Comparison of ENCODE assay signal across 17 cellular contexts in the genomic region with DNA sequence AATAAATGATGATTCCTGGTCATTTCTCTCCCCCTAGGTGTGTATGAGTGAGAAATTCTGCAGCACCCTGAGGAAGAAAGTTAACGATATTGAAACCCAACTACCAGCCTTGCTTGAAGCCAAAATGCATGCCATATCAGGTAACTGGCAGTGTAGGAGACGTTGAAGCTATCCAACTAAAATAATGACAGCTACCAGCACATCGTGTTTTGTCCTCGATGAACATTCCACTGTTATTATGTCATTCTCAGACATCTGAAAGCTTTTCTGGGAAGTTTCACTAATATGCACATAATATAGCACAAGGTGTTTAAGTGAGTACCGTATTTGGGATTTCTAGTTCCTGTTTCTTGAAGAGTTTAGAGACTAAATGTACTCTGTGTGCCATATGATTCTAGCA.
DNase-seq lines count a peak whose midpoint lies in the region; ATAC-seq and TF ChIP-seq lines count a peak whose summit lies in the region.
"Had no signal": no experiment of that assay in that cellular context is flagged by ENCODE, and none has a peak within 500 bp of the region (broad histone marks: within the 10 kb centered on the region; RNA-seq: fewer than 3 reads in every experiment).

No MANE protein-coding gene starts in this region.

- no peak for ATAC-seq in stimulated activated naive CD8-positive, alpha-beta T cell treated with anti-CD3 and anti-CD28 coated beads, Interleukin-15, amount 100 ng/mL, for 72 hours
- ATAC-seq: left lobe of liver had no signal

- H3K27me3 ChIP-seq in vagina (no peaks in the 10 kb centered on the region), tibial artery (no peaks in the 10 kb centered on the region)
- H3K27me3 ChIP-seq: ovary had no signal

- DNase-seq in stimulated activated naive CD8-positive, alpha-beta T cell treated with anti-CD3 and anti-CD28 coated beads, Interleukin-15, amount 100 ng/mL, for 72 hours: no peak
- DNase-seq in astrocyte of the cerebellum (ENCODE audit: low read depth) (peak; percentile 22), glutamatergic neuron (no peak), vagina (ENCODE audit: extremely low spot score in 2 of 2) (no peak), tibial artery (no peak), cortex of kidney (lab: John Stamatoyannopoulos, UW) (no peak)
- no peak for DNase-seq in activated T-helper 1 cell treated with anti-CD3 and anti-CD28 coated beads, Interleukin-12 subunit alpha, Interleukin-12 subunit beta, Interleukin-2, Interleukin-4 antibody, amounts not matched to agents 30 ng/mL and 10 ng/mL and 1 ng/mL, durations not matched to agents 14 hours and 24 hours and 36 hours (ENCODE audit: low spot score)
- DNase-seq: activated CD4-positive, alpha-beta T cell treated with anti-CD3 and anti-CD28 coated beads, Interleukin-2, amount 50 U/mL, for 4 hours; activated naive CD4-positive, alpha-beta T cell treated with Interleukin-2 at 50 U/mL for 16 hours; GF-D8; NCI-H2081 treated with DMSO at 0.1 percent for 48 hours had no signal

- H3K4me1 ChIP-seq in vagina (no peaks in the 10 kb centered on the region), tibial artery (no peaks in the 10 kb centered on the region)

- H3K27ac ChIP-seq in vagina (no peak overlapping the region), tibial artery (no peak overlapping the region)
- H3K27ac ChIP-seq: coronary artery, ovary had no signal

- TF ChIP-seq CTCF in astrocyte of the cerebellum (IDR thresholded peaks at IDR 0.05; ENCODE audit: low read depth, low read length, missing control alignments) (no peak), glutamatergic neuron (IDR thresholded peaks at IDR 0.05; ENCODE audit: partially characterized antibody, unreplicated experiment) (no peak), vagina (IDR thresholded peaks at IDR 0.05) (no peak), tibial artery (IDR thresholded peaks at IDR 0.05) (no peak)

- H3K27ac Mint-ChIP-seq in stimulated activated naive CD8-positive, alpha-beta T cell treated with anti-CD3 and anti-CD28 coated beads, Interleukin-15, Interleukin-2, amounts not matched to agents 100 ng/mL and 50 ng/mL, for 24 hours: peak overlapping the region; percentile 80
- peak overlapping the region in 1 of 2 donors; percentile 16 for H3K27ac Mint-ChIP-seq in stimulated activated naive CD8-positive, alpha-beta T cell treated with anti-CD3 and anti-CD28 coated beads, Interleukin-15, amount 100 ng/mL, for 72 hours
- peak overlapping the region; percentile 83 for H3K27ac Mint-ChIP-seq in glutamatergic neuron (ENCODE audit: unreplicated experiment)
- H3K27ac Mint-ChIP-seq in activated T-helper 1 cell treated with anti-CD3 and anti-CD28 coated beads, Interleukin-12 subunit alpha, Interleukin-12 subunit beta, Interleukin-2, Interleukin-4 antibody, amounts not matched to agents 30 ng/mL and 10 ng/mL and 1 ng/mL, durations not matched to agents 14 hours and 24 hours and 36 hours: no peak overlapping the region
- H3K27ac Mint-ChIP-seq: T-helper 1 cell treated with Interleukin-12 subunit alpha and Interleukin-12 subunit beta and Interleukin-4 antibody, amounts not matched to agents 30 μg/mL and 1 μg/mL, for 36 hours had no signal

- H3K36me3 ChIP-seq in vagina: no peaks in the 10 kb centered on the region
- no peaks in the 10 kb centered on the region for H3K36me3 ChIP-seq in tibial artery
- H3K36me3 ChIP-seq: ovary had no signal

- H3K9me3 ChIP-seq in vagina: no peaks in the 10 kb centered on the region
- no peaks in the 10 kb centered on the region for H3K9me3 ChIP-seq in tibial artery
- H3K9me3 ChIP-seq: ovary had no signal

- H3K4me3 ChIP-seq in astrocyte of the cerebellum (ENCODE audit: low read depth, low read length) (no peak overlapping the region), vagina (no peak overlapping the region), tibial artery (no peak overlapping the region)
- H3K4me3 ChIP-seq: coronary artery, ovary had no signal

- H3K4me3 Mint-ChIP-seq in stimulated activated naive CD8-positive, alpha-beta T cell treated with anti-CD3 and anti-CD28 coated beads, Interleukin-15, Interleukin-2, amounts not matched to agents 100 ng/mL and 50 ng/mL, for 24 hours: no peak overlapping the region
- H3K4me3 Mint-ChIP-seq in stimulated activated naive CD8-positive, alpha-beta T cell treated with anti-CD3 and anti-CD28 coated beads, Interleukin-15, amount 100 ng/mL, for 72 hours: no peak overlapping the region
- no peak overlapping the region for H3K4me3 Mint-ChIP-seq in glutamatergic neuron (ENCODE audit: unreplicated experiment)
- no peak overlapping the region for H3K4me3 Mint-ChIP-seq in activated T-helper 1 cell treated with anti-CD3 and anti-CD28 coated beads, Interleukin-12 subunit alpha, Interleukin-12 subunit beta, Interleukin-2, Interleukin-4 antibody, amounts not matched to agents 30 ng/mL and 10 ng/mL and 1 ng/mL, durations not matched to agents 14 hours and 24 hours and 36 hours
- H3K4me3 Mint-ChIP-seq: IgD-negative memory B cell; T-helper 1 cell treated with Interleukin-12 subunit alpha and Interleukin-12 subunit beta and Interleukin-4 antibody, amounts not matched to agents 30 μg/mL and 1 μg/mL, for 36 hours had no signal

- no peaks in the 10 kb centered on the region for H3K4me1 Mint-ChIP-seq in stimulated activated naive CD8-positive, alpha-beta T cell treated with anti-CD3 and anti-CD28 coated beads, Interleukin-15, Interleukin-2, amounts not matched to agents 100 ng/mL and 50 ng/mL, for 24 hours (ENCODE audit: low read depth)
- no peaks in the 10 kb centered on the region for H3K4me1 Mint-ChIP-seq in stimulated activated naive CD8-positive, alpha-beta T cell treated with anti-CD3 and anti-CD28 coated beads, Interleukin-15, amount 100 ng/mL, for 72 hours
- peaks cover 20% of the 10 kb centered on the region for H3K4me1 Mint-ChIP-seq in glutamatergic neuron (ENCODE audit: low read depth, unreplicated experiment)
- H3K4me1 Mint-ChIP-seq in activated T-helper 1 cell treated with anti-CD3 and anti-CD28 coated beads, Interleukin-12 subunit alpha, Interleukin-12 subunit beta, Interleukin-2, Interleukin-4 antibody, amounts not matched to agents 30 ng/mL and 10 ng/mL and 1 ng/mL, durations not matched to agents 14 hours and 24 hours and 36 hours (ENCODE audit: low read depth): no peaks in the 10 kb centered on the region
- H3K4me1 Mint-ChIP-seq: IgD-negative memory B cell had no signal

- TF ChIP-seq POLR2A in vagina (IDR thresholded peaks at IDR 0.05): no peak

- H3K27me3 Mint-ChIP-seq in stimulated activated naive CD8-positive, alpha-beta T cell treated with anti-CD3 and anti-CD28 coated beads, Interleukin-15, Interleukin-2, amounts not matched to agents 100 ng/mL and 50 ng/mL, for 24 hours: no peaks in the 10 kb centered on the region
- H3K27me3 Mint-ChIP-seq in stimulated activated naive CD8-positive, alpha-beta T cell treated with anti-CD3 and anti-CD28 coated beads, Interleukin-15, amount 100 ng/mL, for 72 hours: no peaks in the 10 kb centered on the region
- peaks cover 9% of the 10 kb centered on the region for H3K27me3 Mint-ChIP-seq in glutamatergic neuron (ENCODE audit: unreplicated experiment)
- no peaks in the 10 kb centered on the region for H3K27me3 Mint-ChIP-seq in activated T-helper 1 cell treated with anti-CD3 and anti-CD28 coated beads, Interleukin-12 subunit alpha, Interleukin-12 subunit beta, Interleukin-2, Interleukin-4 antibody, amounts not matched to agents 30 ng/mL and 10 ng/mL and 1 ng/mL, durations not matched to agents 14 hours and 24 hours and 36 hours (ENCODE audit: insufficient read depth)
- H3K27me3 Mint-ChIP-seq: IgD-negative memory B cell had no signal

- intact Hi-C loops in activated T-helper 1 cell treated with anti-CD3 and anti-CD28 coated beads, Interleukin-12 subunit alpha, Interleukin-12 subunit beta, Interleukin-2, Interleukin-4 antibody, amounts not matched to agents 30 ng/mL and 10 ng/mL and 1 ng/mL, durations not matched to agents 14 hours and 24 hours and 36 hours (cut with micrococcal nuclease): no loop called here
- intact Hi-C loops in vagina (cut with DNase I) (no loop called here), tibial artery (cut with DNase I; ENCODE audit: low total_unique reads) (no loop called here)

- peaks cover 7% of the 10 kb centered on the region for H3K9me3 Mint-ChIP-seq in stimulated activated naive CD8-positive, alpha-beta T cell treated with anti-CD3 and anti-CD28 coated beads, Interleukin-15, Interleukin-2, amounts not matched to agents 100 ng/mL and 50 ng/mL, for 24 hours
- H3K9me3 Mint-ChIP-seq in stimulated activated naive CD8-positive, alpha-beta T cell treated with anti-CD3 and anti-CD28 coated beads, Interleukin-15, amount 100 ng/mL, for 72 hours: peaks cover 4 to 10% of the 10 kb centered on the region in 2 donors
- H3K9me3 Mint-ChIP-seq in glutamatergic neuron (ENCODE audit: unreplicated experiment): peaks cover 7% of the 10 kb centered on the region
- H3K9me3 Mint-ChIP-seq in activated T-helper 1 cell treated with anti-CD3 and anti-CD28 coated beads, Interleukin-12 subunit alpha, Interleukin-12 subunit beta, Interleukin-2, Interleukin-4 antibody, amounts not matched to agents 30 ng/mL and 10 ng/mL and 1 ng/mL, durations not matched to agents 14 hours and 24 hours and 36 hours: peaks cover 9% of the 10 kb centered on the region
- H3K9me3 Mint-ChIP-seq: IgD-negative memory B cell had no signal

- in situ Hi-C loops in astrocyte of the cerebellum (cut with HindIII; ENCODE audit: low sequenced_read_pairs): no loop called here

- H3K36me3 Mint-ChIP-seq in stimulated activated naive CD8-positive, alpha-beta T cell treated with anti-CD3 and anti-CD28 coated beads, Interleukin-15, Interleukin-2, amounts not matched to agents 100 ng/mL and 50 ng/mL, for 24 hours (ENCODE audit: low read depth): peaks cover 38% of the 10 kb centered on the region
- peaks cover 5% of the 10 kb centered on the region for H3K36me3 Mint-ChIP-seq in glutamatergic neuron (ENCODE audit: unreplicated experiment)
- H3K36me3 Mint-ChIP-seq in activated T-helper 1 cell treated with anti-CD3 and anti-CD28 coated beads, Interleukin-12 subunit alpha, Interleukin-12 subunit beta, Interleukin-2, Interleukin-4 antibody, amounts not matched to agents 30 ng/mL and 10 ng/mL and 1 ng/mL, durations not matched to agents 14 hours and 24 hours and 36 hours (ENCODE audit: low read depth): peaks cover 5% of the 10 kb centered on the region
